ENCODE assay signal across 7 cellular contexts in the genomic region with DNA sequence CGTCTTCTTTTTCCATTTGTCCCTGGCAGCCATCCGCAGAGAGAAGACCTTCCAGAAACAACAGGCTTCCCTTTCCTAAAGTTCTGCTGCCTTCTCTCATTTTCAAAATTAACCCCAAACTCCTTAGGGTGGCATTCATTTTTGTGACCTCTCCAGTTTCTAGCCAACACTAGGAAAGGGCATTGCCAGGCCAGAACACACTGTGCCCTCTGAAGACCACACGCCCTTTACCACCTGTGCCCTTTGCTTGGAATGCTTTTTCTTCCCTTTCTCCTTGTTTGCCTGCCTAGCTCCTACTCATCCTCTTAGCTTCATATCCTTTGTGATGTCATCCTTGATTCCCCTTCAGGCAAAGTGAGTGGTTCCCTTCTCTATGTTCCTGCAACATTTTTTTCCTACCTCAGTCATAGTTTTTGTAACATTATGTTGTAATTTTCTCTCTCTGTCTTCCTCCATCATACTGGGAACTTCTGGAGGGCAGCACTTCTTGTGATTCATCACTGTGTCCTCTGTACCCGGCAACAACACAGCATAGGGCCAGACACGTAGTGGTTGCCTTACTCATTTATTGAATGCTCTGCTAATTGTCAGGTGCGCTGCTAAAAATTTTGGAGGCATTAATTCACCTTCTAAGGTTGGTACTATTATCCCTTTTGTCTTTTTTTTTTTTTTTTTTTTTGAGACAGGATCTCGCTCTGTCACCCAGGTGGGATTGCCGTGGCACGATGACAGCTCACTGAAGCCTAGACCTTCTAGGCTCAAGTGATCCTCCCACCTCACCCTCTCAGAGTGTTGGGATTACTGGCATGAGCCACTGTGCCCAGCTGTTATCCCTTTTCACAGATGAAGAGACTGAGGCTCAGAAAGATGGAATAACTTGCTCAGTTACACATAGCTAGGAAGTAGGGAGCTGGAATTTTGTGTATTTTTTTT. TPM values are rescaled to one million over a fixed set of nuclear protein-coding genes. Genes with fewer than 3 reads are reported as not detected.
DNase-seq lines count a peak whose midpoint lies in the region; ATAC-seq and TF ChIP-seq lines count a peak whose summit lies in the region.
"Had no signal": no experiment of that assay in that cellular context is flagged by ENCODE, and none has a peak within 500 bp of the region (broad histone marks: within the 10 kb centered on the region; RNA-seq: fewer than 3 reads in every experiment).

No MANE protein-coding gene starts in this region.

- no peaks in the 10 kb centered on the region for H3K9me3 ChIP-seq in lower lobe of right lung

- H3K27me3 ChIP-seq in lower lobe of right lung (ENCODE audit: low read depth) = no peaks in the 10 kb centered on the region

- H3K4me1 Mint-ChIP-seq in activated CD8-positive, alpha-beta T cell treated with anti-CD3 and anti-CD28 coated beads, Interleukin-2, amount 10 ng/mL, durations not matched to agents 7 days and 5 days (ENCODE audit: low read depth) = peaks cover 23% of the 10 kb centered on the region

- no peaks in the 10 kb centered on the region for H3K9me3 Mint-ChIP-seq in activated CD8-positive, alpha-beta T cell treated with anti-CD3 and anti-CD28 coated beads, Interleukin-2, amount 10 ng/mL, durations not matched to agents 7 days and 5 days (ENCODE audit: insufficient read depth)

- no peak for TF ChIP-seq CTCF in lower lobe of right lung (IDR thresholded peaks at IDR 0.05)

- peaks cover 31% of the 10 kb centered on the region for H3K36me3 Mint-ChIP-seq in activated CD8-positive, alpha-beta T cell treated with anti-CD3 and anti-CD28 coated beads, Interleukin-2, amount 10 ng/mL, durations not matched to agents 7 days and 5 days (ENCODE audit: low read depth)

- H3K27me3 Mint-ChIP-seq in activated CD8-positive, alpha-beta T cell treated with anti-CD3 and anti-CD28 coated beads, Interleukin-2, amount 10 ng/mL, durations not matched to agents 7 days and 5 days (ENCODE audit: low read depth) = no peaks in the 10 kb centered on the region

- POLR2A ChIA-PET in activated CD8-positive, alpha-beta T cell treated with anti-CD3 and anti-CD28 coated beads, Interleukin-2, amount 10 ng/mL, durations not matched to agents 7 days and 5 days (lab: Charles Lee) = interaction anchor here (0.6 to 2.2 kb wide), 10 partner anchors 9 to 85 kb away, joined by 3 to 23 read pairs (median 4); a partner anchor contains a TSS

- DNase-seq in EL (peak; percentile 91), lower lobe of right lung (no peak), GOT3 (lab: John Stamatoyannopoulos, UW) (no peak), iPS-NIHi7 (ENCODE audit: extremely low spot score) (no peak)
- no peak for DNase-seq in activated CD8-positive, alpha-beta T cell treated with anti-CD3 and anti-CD28 coated beads, Interleukin-2, amount 10 ng/mL, durations not matched to agents 7 days and 5 days

- CTCF ChIA-PET in activated CD8-positive, alpha-beta T cell treated with anti-CD3 and anti-CD28 coated beads, Interleukin-2, amount 10 ng/mL, durations not matched to agents 7 days and 5 days (lab: Charles Lee) = interaction anchor here (1.0 to 7.2 kb wide), 6 partner anchors 10 to 326 kb away, joined by 3 to 53 read pairs (median 3); no protein-coding TSS in a partner anchor

- intact Hi-C loops in lower lobe of right lung (cut with DNase I) = no loop called here

- H3K27ac ChIP-seq in lower lobe of right lung = peak overlapping the region; percentile 96

- H3K4me1 ChIP-seq in lower lobe of right lung = peaks cover 36% of the 10 kb centered on the region

- H3K4me3 Mint-ChIP-seq in activated CD8-positive, alpha-beta T cell treated with anti-CD3 and anti-CD28 coated beads, Interleukin-2, amount 10 ng/mL, durations not matched to agents 7 days and 5 days = peak overlapping the region; percentile 85

- peak overlapping the region; percentile 55 for H3K4me3 ChIP-seq in lower lobe of right lung

- H3K36me3 ChIP-seq in lower lobe of right lung = peaks cover 41% of the 10 kb centered on the region

- peak overlapping the region; percentile 76 for H3K27ac Mint-ChIP-seq in activated CD8-positive, alpha-beta T cell treated with anti-CD3 and anti-CD28 coated beads, Interleukin-2, amount 10 ng/mL, durations not matched to agents 7 days and 5 days

- ATAC-seq in activated CD8-positive, alpha-beta T cell treated with anti-CD3 and anti-CD28 coated beads, Interleukin-2, amount 10 ng/mL, durations not matched to agents 7 days and 5 days = no peak
- peak; percentile 8 to 25 for ATAC-seq in lower lobe of right lung
- no peak for ATAC-seq in HG02759 (IDR thresholded peaks at IDR 0.05; ENCODE audit: unreplicated experiment)

RNA-seq across cellular contexts. Expression of a gene that starts 1.0 kb away (rescaled TPM):
- total RNA-seq in activated CD8-positive, alpha-beta T cell treated with anti-CD3 and anti-CD28 coated beads, Interleukin-2, amount 10 ng/mL, durations not matched to agents 7 days and 5 days = 10 to 100 TPM; 58.6 to 63.8 TPM
- total RNA-seq in lower lobe of right lung = 79.1 TPM

RNA-seq across cellular contexts. Expression of a gene that starts 10.3 kb away (rescaled TPM):
- 10 to 100 TPM; 38.9 TPM for total RNA-seq in activated CD8-positive, alpha-beta T cell treated with anti-CD3 and anti-CD28 coated beads, Interleukin-2, amount 10 ng/mL, durations not matched to agents 7 days and 5 days
- total RNA-seq in lower lobe of right lung = 37.6 TPM

RNA-seq across cellular contexts. Expression of a gene that starts 17.0 kb away (rescaled TPM):
- total RNA-seq in activated CD8-positive, alpha-beta T cell treated with anti-CD3 and anti-CD28 coated beads, Interleukin-2, amount 10 ng/mL, durations not matched to agents 7 days and 5 days = not detected
- total RNA-seq in lower lobe of right lung = 75.4 TPM
- total RNA-seq: SK-MEL-5 had no signal

RNA-seq across cellular contexts. Expression of a gene that starts 23.9 kb away (rescaled TPM):
- total RNA-seq in activated CD8-positive, alpha-beta T cell treated with anti-CD3 and anti-CD28 coated beads, Interleukin-2, amount 10 ng/mL, durations not matched to agents 7 days and 5 days = 10 to 100 TPM; 71.6 to 78.8 TPM
- total RNA-seq in lower lobe of right lung = 65.6 TPM

RNA-seq across cellular contexts. Expression of a gene that starts 29.7 kb away (rescaled TPM):
- total RNA-seq in activated CD8-positive, alpha-beta T cell treated with anti-CD3 and anti-CD28 coated beads, Interleukin-2, amount 10 ng/mL, durations not matched to agents 7 days and 5 days = 1 to 10 TPM; 5.3 to 6.8 TPM
- 2.4 TPM for total RNA-seq in lower lobe of right lung

Comparison
In these comparisons a context has a peak if more than half of its experiments do, and no peak if none do; other contexts are left out.
1. ATAC-seq: peak in lower lobe of right lung (2 of 2); none in activated CD8-positive, alpha-beta T cell treated with anti-CD3 and anti-CD28 coated beads, Interleukin-2, amount 10 ng/mL, durations not matched to agents 7 days and 5 days (single experiment) and HG02759 (single experiment).
2. RNA of a gene that starts 17.0 kb away (total RNA-seq): 75.4 TPM in lower lobe of right lung (single experiment); not detected in activated CD8-positive, alpha-beta T cell treated with anti-CD3 and anti-CD28 coated beads, Interleukin-2, amount 10 ng/mL, durations not matched to agents 7 days and 5 days; every median in the first group is over 10 times any median in the second.